ENCODE assay signal across 24 cellular contexts in genomic region chr12:79680051-79680450, GRCh38. TPM values are rescaled to one million over a fixed set of nuclear protein-coding genes. Genes with fewer than 3 reads are reported as not detected.
DNase-seq lines count a peak whose midpoint lies in the region; ATAC-seq and TF ChIP-seq lines count a peak whose summit lies in the region.
"Had no signal": no experiment of that assay in that cellular context is flagged by ENCODE, and none has a peak within 500 bp of the region (broad histone marks: within the 10 kb centered on the region; RNA-seq: fewer than 3 reads in every experiment).

No MANE protein-coding gene starts in this region.

- no peak for ATAC-seq in GM23338
- no peak for ATAC-seq in memory B cell (ENCODE audit: low read depth)
- no peak for ATAC-seq in HG03095 (IDR thresholded peaks at IDR 0.05; ENCODE audit: unreplicated experiment)
- no peak for ATAC-seq in HG03045 (IDR thresholded peaks at IDR 0.05; ENCODE audit: unreplicated experiment)

- no peak overlapping the region for H3K27ac ChIP-seq in GM23338 (ENCODE audit: low read depth)

- H3K36me3 ChIP-seq in GM23338 (ENCODE audit: insufficient read depth): no peaks in the 10 kb centered on the region
- peaks cover 12% of the 10 kb centered on the region for H3K36me3 ChIP-seq in HAP-1 (replicated peaks)

- H3K36me3 Mint-ChIP-seq in Calu3 (ENCODE audit: insufficient read depth, unreplicated experiment): peaks cover 28% of the 10 kb centered on the region
- peaks cover 10% of the 10 kb centered on the region for H3K36me3 Mint-ChIP-seq in GM23338 (ENCODE audit: low read depth)
- peaks cover 1% of the 10 kb centered on the region for H3K36me3 Mint-ChIP-seq in chondrocyte (ENCODE audit: low read depth)
- H3K36me3 Mint-ChIP-seq in memory B cell: no peaks in the 10 kb centered on the region
- H3K36me3 Mint-ChIP-seq: CD4-positive, alpha-beta memory T cell had no signal

- H3K9me3 Mint-ChIP-seq in Calu3 (ENCODE audit: low read depth, unreplicated experiment): no peaks in the 10 kb centered on the region
- no peaks in the 10 kb centered on the region for H3K9me3 Mint-ChIP-seq in GM23338
- no peaks in the 10 kb centered on the region for H3K9me3 Mint-ChIP-seq in chondrocyte (ENCODE audit: low read depth)
- H3K9me3 Mint-ChIP-seq in memory B cell: no peaks in the 10 kb centered on the region
- H3K9me3 Mint-ChIP-seq: CD4-positive, alpha-beta memory T cell had no signal

- H3K79me2 ChIP-seq in GM23338 (replicated peaks; ENCODE audit: insufficient read depth): peaks cover 100% of the 10 kb centered on the region

- peak overlapping the region; percentile 53 for H3K4me2 ChIP-seq in GM23338
- H3K4me2 ChIP-seq: A549 had no signal

- intact Hi-C loops in Calu3 (cut with micrococcal nuclease; ENCODE audit: unreplicated experiment): loop anchor here (5.0 kb wide), 1 partner anchor 33 kb away; no protein-coding TSS in a partner anchor

- H3K4me1 ChIP-seq in GM23338 (ENCODE audit: insufficient read depth) (peaks cover 59% of the 10 kb centered on the region), HAP-1 (peaks cover 46% of the 10 kb centered on the region)

- no TSS peak for BruUV-seq in Calu3 (replicated peaks; lab: Mats Ljungman, UMichigan)

- H3K9me3 ChIP-seq in HAP-1: no peaks in the 10 kb centered on the region; the same call in 1 of the 2 replicates
- H3K9me3 ChIP-seq: A549 had no signal

- H3K4me3 Mint-ChIP-seq in Calu3 (ENCODE audit: low read depth, unreplicated experiment) (no peak overlapping the region), GM23338 (peak overlapping the region; percentile 30; the same call in 1 of the 3 replicates), chondrocyte (ENCODE audit: unreplicated experiment) (no peak overlapping the region), memory B cell (no peak overlapping the region)
- H3K4me3 Mint-ChIP-seq: CD4-positive, alpha-beta memory T cell had no signal

- H2AFZ ChIP-seq in GM23338: no peak overlapping the region

- H3K4me1 Mint-ChIP-seq in Calu3 (ENCODE audit: low read depth, unreplicated experiment): peaks cover 59% of the 10 kb centered on the region
- H3K4me1 Mint-ChIP-seq in GM23338: peaks cover 54% of the 10 kb centered on the region
- peaks cover 79% of the 10 kb centered on the region for H3K4me1 Mint-ChIP-seq in chondrocyte (ENCODE audit: low read depth)
- peaks cover 41% of the 10 kb centered on the region for H3K4me1 Mint-ChIP-seq in memory B cell
- H3K4me1 Mint-ChIP-seq: CD4-positive, alpha-beta memory T cell had no signal

- no peaks in the 10 kb centered on the region for H3K27me3 Mint-ChIP-seq in Calu3 (ENCODE audit: unreplicated experiment)
- peaks cover 4% of the 10 kb centered on the region for H3K27me3 Mint-ChIP-seq in GM23338 (ENCODE audit: insufficient read depth, low read depth, poor library complexity)
- H3K27me3 Mint-ChIP-seq in chondrocyte (ENCODE audit: low read depth): no peaks in the 10 kb centered on the region
- no peaks in the 10 kb centered on the region for H3K27me3 Mint-ChIP-seq in memory B cell

- H3K9me2 ChIP-seq in GM23338 (ENCODE audit: insufficient read depth): no peaks in the 10 kb centered on the region

- H3K27me3 ChIP-seq in GM23338 (ENCODE audit: insufficient read depth) (no peaks in the 10 kb centered on the region), HAP-1 (ENCODE audit: low read depth) (no peaks in the 10 kb centered on the region)

- no peaks in the 10 kb centered on the region for H3F3A ChIP-seq in GM23338 (replicated peaks; ENCODE audit: low read depth)

- H3K4me3 ChIP-seq in GM23338 (0 out of 2 replicates have a peak overlapping the region, but pooled peaks have one; percentile 9), HAP-1 (no peak overlapping the region)
- H3K4me3 ChIP-seq: A549 had no signal

- peaks cover 91% of the 10 kb centered on the region for H4K20me1 ChIP-seq in GM23338 (replicated peaks; ENCODE audit: insufficient read depth)

- CTCF ChIA-PET in Calu3 (lab: Charles Lee): no interaction called here

- no peak for TF ChIP-seq CTCF in Calu3 (IDR thresholded peaks at IDR 0.05; ENCODE audit: unreplicated experiment)
- TF ChIP-seq CTCF in GM23338 (conservative IDR thresholded peaks at IDR 0.05; ENCODE audit: low read depth in 2 of 2): no peak
- TF ChIP-seq CTCF in chondrocyte (IDR thresholded peaks at IDR 0.05): no peak

- in situ Hi-C loops in HAP-1 (cut with MboI; ENCODE audit: low sequenced_read_pairs): no loop called here

- H3K27ac Mint-ChIP-seq in Calu3 (ENCODE audit: unreplicated experiment) (peak overlapping the region; percentile 34), GM23338 (no peak overlapping the region; the same call in 1 of the 2 replicates), chondrocyte (ENCODE audit: unreplicated experiment) (peak overlapping the region; percentile 8), memory B cell (peak overlapping the region; percentile 2)
- H3K27ac Mint-ChIP-seq: CD4-positive, alpha-beta memory T cell had no signal

- DNase-seq in Calu3 (no peak), GM23338 (ENCODE audit: low spot score) (no peak), chondrocyte (ENCODE audit: low spot score) (no peak), memory B cell (ENCODE audit: low spot score in 2 of 2) (no peak), HAP-1 (ENCODE audit: low spot score in 2 of 2) (no peak)
- DNase-seq: C1 segment of cervical spinal cord; CD4-positive, alpha-beta memory T cell; COR-L47; DMS79 treated with DMSO at 0.1 percent for 48 hours; GF-D8; IMR-90; KG1; NCI-H1092; NCI-H1417 treated with DMSO at 0.1 percent for 48 hours; NCI-H1694 treated with DMSO at 0.1 percent for 48 hours; NCI-H2081; NCI-H446 treated with DMSO at 0.1 percent for 48 hours; NCI-H82; NK-92 treated with Interleukin-12 subunit alpha and Interleukin-12 subunit beta, amount 100 ng/mL, for 24 hours; Right ventricle myocardium superior; RPMI8226 had no signal

TF ChIP-seq in GM23338, 12 proteins besides CTCF, POLR2A, EP300 and RAD21 (continues in another document):
- no peak for TF ChIP-seq ZNF331 (CRISPR knock-in tag; IDR thresholded peaks at IDR 0.05; ENCODE audit: low read depth)
- no peak for TF ChIP-seq CREB1 (CRISPR knock-in tag; IDR thresholded peaks at IDR 0.05; ENCODE audit: low read depth)
- no peak for TF ChIP-seq ZNF462 (CRISPR knock-in tag; IDR thresholded peaks at IDR 0.05)
- TF ChIP-seq NANOG (IDR thresholded peaks at IDR 0.05; ENCODE audit: borderline replicate concordance): no peak
- no peak for TF ChIP-seq EZH2 (IDR thresholded peaks at IDR 0.05; ENCODE audit: low read depth, unreplicated experiment)
- no peak for TF ChIP-seq POLR2AphosphoS5 (IDR thresholded peaks at IDR 0.05; ENCODE audit: low read depth)

RNA-seq across cellular contexts. Expression of gene PAWR, which starts 10.7 kb away (rescaled TPM):
- 172 and 204 TPM in 2 replicates for total RNA-seq in Calu3 (2022)
- 159 and 180 TPM in 2 replicates for total RNA-seq in GM23338 (2014; rRNA removed; shearing (Covaris generic))
- 136 and 149 TPM in 2 replicates for polyA plus RNA-seq in GM23338 (2016; fragmentation: Nextera tagmentation; extraction: Ambion mirVana)
- 127 to 157 TPM (median 137 TPM) in 3 replicates for total RNA-seq in chondrocyte
